32 cellular contexts compared by ENCODE assay signal in genomic region chr14:105917933-105918436, GRCh38.
DNase-seq lines count a peak whose midpoint lies in the region; ATAC-seq, FAIRE-seq and TF ChIP-seq lines count a peak whose summit lies in the region.
"Had no signal": no experiment of that assay in that cellular context is flagged by ENCODE, and none has a peak within 500 bp of the region (broad histone marks: within the 10 kb centered on the region; RNA-seq: fewer than 3 reads in every experiment).

No MANE protein-coding gene starts in this region.

- TF ChIP-seq POLR2A in right lobe of liver (IDR thresholded peaks at IDR 0.05): no peak
- TF ChIP-seq POLR2A in HepG2 (IDR thresholded peaks at IDR 0.05; ENCODE audit: insufficient read depth in 1 of 2, low read depth in 2 of 2, low read length in 2 of 2): no peak

- H3K4me2 ChIP-seq in HepG2 (ENCODE audit: low read depth, low read length): no peak overlapping the region
- H3K4me2 ChIP-seq: neural progenitor cell, SK-N-SH had no signal

- H3K27ac ChIP-seq in right lobe of liver (no peak overlapping the region), HepG2 (ENCODE audit: extremely low read length, insufficient read depth, low read length) (no peak overlapping the region)
- H3K27ac ChIP-seq: breast epithelium, GM23248, HL-60, neural progenitor cell, stomach, thyroid gland had no signal

- no peak overlapping the region for H2AFZ ChIP-seq in HepG2 (ENCODE audit: low read length)
- H2AFZ ChIP-seq: GM23248, neural progenitor cell had no signal

- intact Hi-C loops in right lobe of liver (cut with DNase I): no loop called here
- intact Hi-C loops in HepG2 (cut with micrococcal nuclease; ENCODE audit: unreplicated experiment): no loop called here
- intact Hi-C loops in Calu3 (cut with micrococcal nuclease; ENCODE audit: unreplicated experiment): no loop called here

- BruUV-seq in HepG2 (replicated peaks; lab: Mats Ljungman, UMichigan) (no TSS peak), Calu3 (replicated peaks; lab: Mats Ljungman, UMichigan) (no TSS peak)

- H3K4me3 Mint-ChIP-seq in chondrocyte (ENCODE audit: unreplicated experiment): no peak overlapping the region
- H3K4me3 Mint-ChIP-seq in memory B cell: peak overlapping the region; percentile 86
- H3K4me3 Mint-ChIP-seq in Calu3 (ENCODE audit: low read depth, unreplicated experiment): no peak overlapping the region
- H3K4me3 Mint-ChIP-seq: activated CD4-positive, alpha-beta T cell treated with anti-CD3 and anti-CD28 coated beads for 36 hours; activated naive CD4-positive, alpha-beta T cell treated with anti-CD3 and anti-CD28 coated beads, Interleukin-2, amount 10 ng/mL, durations not matched to agents 7 days and 5 days; activated T-cell treated with anti-CD3 and anti-CD28 coated beads, Interleukin-2, amount 50 U/mL, for 4 hours; HFFc6; neural progenitor cell; T-helper 17 cell had no signal

- H4K20me1 ChIP-seq in HepG2 (ENCODE audit: insufficient read depth, low read length): no peaks in the 10 kb centered on the region

- DNase-seq in right lobe of liver: peak; percentile 13 to 40 (median 23)
- no peak for DNase-seq in HepG2 (ENCODE audit: low spot score)
- DNase-seq in chondrocyte (ENCODE audit: low spot score): peak; percentile 86
- DNase-seq in memory B cell (ENCODE audit: low spot score in 2 of 2): no peak
- no peak for DNase-seq in Calu3
- DNase-seq in SHP77 treated with DMSO at 0.1 percent for 48 hours (lab: John Stamatoyannopoulos, UW): no peak
- DNase-seq in activated T-cell treated with anti-CD3 and anti-CD28 coated beads for 4 hours: no peak
- DNase-seq in germinal center (ENCODE audit: low spot score): no peak
- DNase-seq: activated CD4-positive, alpha-beta T cell treated with anti-CD3 and anti-CD28 coated beads for 36 hours; activated CD8-positive, alpha-beta memory T cell treated with anti-CD3 and anti-CD28 coated beads for 24 hours; activated naive CD4-positive, alpha-beta T cell treated with anti-CD3 and anti-CD28 coated beads, Interleukin-2, amount 10 ng/mL, durations not matched to agents 7 days and 5 days; activated T-cell treated with anti-CD3 and anti-CD28 coated beads, Interleukin-2, amount 50 U/mL, for 4 hours; amygdala; BE2C; DMS53; effector memory CD4-positive, alpha-beta T cell; GM23248; HFFc6; islet precursor cell; Kasumi-1; NCI-H1436; NCI-H774; RPMI8226; SK-N-SH; stomach; T-helper 17 cell; thyroid gland had no signal

- 42% methylated on average over 4 of the region's 10 CpGs for WGBS in right lobe of liver (ENCODE audit: insufficient coverage, low coverage, low lambda C conversion rate, missing lambda C conversion rate)
- 7% methylated on average over 9 of the region's 10 CpGs for WGBS in HepG2 (ENCODE audit: low lambda C conversion rate)

- H3K27me3 ChIP-seq in right lobe of liver: no peaks in the 10 kb centered on the region
- peaks cover 0 to 3% of the 10 kb centered on the region in 2 experiments; a peak in 2 of 5 replicates for H3K27me3 ChIP-seq in HepG2 (ENCODE audit: control insufficient read depth in 1 of 2, insufficient read depth in 2 of 2, low read length in 2 of 2)
- H3K27me3 ChIP-seq: BE2C, breast epithelium, neural progenitor cell, thyroid gland had no signal

- no peak overlapping the region for H3K9ac ChIP-seq in HepG2 (ENCODE audit: insufficient read depth, low read depth, low read length)
- H3K9ac ChIP-seq: GM23248, neural progenitor cell, SK-N-SH had no signal

- POLR2A ChIA-PET in HepG2 (lab: Yijun Ruan, JAX): no interaction called here

- H3K4me3 ChIP-seq in right lobe of liver (no peak overlapping the region), HepG2 (replicated peaks in 1 of 3; ENCODE audit: insufficient read depth in 1 of 3, low read depth in 2 of 3, low read length in 3 of 3) (no peak overlapping the region)
- H3K4me3 ChIP-seq: breast epithelium, GM23248, neural progenitor cell, stomach, thyroid gland had no signal

- no peaks in the 10 kb centered on the region for H3K9me3 ChIP-seq in right lobe of liver
- H3K9me3 ChIP-seq in HepG2 (ENCODE audit: low read length): no peaks in the 10 kb centered on the region
- H3K9me3 ChIP-seq: BE2C, SK-N-SH, thyroid gland had no signal

- no peaks in the 10 kb centered on the region for H3K4me1 ChIP-seq in right lobe of liver
- H3K4me1 ChIP-seq in HepG2 (ENCODE audit: insufficient read depth, low read length): no peaks in the 10 kb centered on the region
- H3K4me1 ChIP-seq: BE2C, breast epithelium, neural progenitor cell, stomach, thyroid gland had no signal

- no peak for TF ChIP-seq RAD21 in HepG2 (CRISPR knock-in tag; IDR thresholded peaks at IDR 0.05)

- no peak for FAIRE-seq in HepG2 (lab: Jason Lieb, UNC)
- FAIRE-seq: colon, GM18507 had no signal

- H3K27ac Mint-ChIP-seq in chondrocyte (ENCODE audit: unreplicated experiment) (no peak overlapping the region), memory B cell (peak overlapping the region; percentile 55), Calu3 (ENCODE audit: unreplicated experiment) (no peak overlapping the region)
- H3K27ac Mint-ChIP-seq: activated CD4-positive, alpha-beta T cell treated with anti-CD3 and anti-CD28 coated beads for 36 hours; activated naive CD4-positive, alpha-beta T cell treated with anti-CD3 and anti-CD28 coated beads, Interleukin-2, amount 10 ng/mL, durations not matched to agents 7 days and 5 days; HFFc6; neural progenitor cell; T-helper 17 cell had no signal

- H3K4me1 Mint-ChIP-seq in chondrocyte (ENCODE audit: low read depth): no peaks in the 10 kb centered on the region
- peaks cover 6% of the 10 kb centered on the region for H3K4me1 Mint-ChIP-seq in memory B cell
- no peaks in the 10 kb centered on the region for H3K4me1 Mint-ChIP-seq in Calu3 (ENCODE audit: low read depth, unreplicated experiment)
- H3K4me1 Mint-ChIP-seq: activated CD4-positive, alpha-beta T cell treated with anti-CD3 and anti-CD28 coated beads for 36 hours; activated naive CD4-positive, alpha-beta T cell treated with anti-CD3 and anti-CD28 coated beads, Interleukin-2, amount 10 ng/mL, durations not matched to agents 7 days and 5 days; neural progenitor cell; T-helper 17 cell had no signal

- H3K27me3 Mint-ChIP-seq in chondrocyte (ENCODE audit: low read depth) (no peaks in the 10 kb centered on the region), memory B cell (no peaks in the 10 kb centered on the region), Calu3 (ENCODE audit: unreplicated experiment) (peaks cover 75% of the 10 kb centered on the region)

- H3K9me3 Mint-ChIP-seq in chondrocyte (ENCODE audit: low read depth) (peaks cover 50% of the 10 kb centered on the region), memory B cell (no peaks in the 10 kb centered on the region), Calu3 (ENCODE audit: low read depth, unreplicated experiment) (no peaks in the 10 kb centered on the region)

- no peaks in the 10 kb centered on the region for H3K79me2 ChIP-seq in HepG2 (ENCODE audit: insufficient read depth, low read length)

- in situ Hi-C loops in HepG2 (cut with HindIII; ENCODE audit: extremely low pct_ligation_motif_present, low pct_unique_long_range_greater_than_20kb): no loop called here

- CTCF ChIA-PET in HepG2 (lab: Yijun Ruan, JAX; ENCODE audit: low intra/inter-chr PET ratio, low total read pairs) (no interaction called here), Calu3 (lab: Charles Lee) (no interaction called here)

- ATAC-seq in right lobe of liver (peak in 1 of 4 donors; percentile 7), HepG2 (no peak), memory B cell (ENCODE audit: low read depth) (no peak)
- ATAC-seq: activated CD4-positive, alpha-beta T cell treated with anti-CD3 and anti-CD28 coated beads for 36 hours; activated T-cell treated with anti-CD3 and anti-CD28 coated beads, Interleukin-2, amount 50 U/mL, for 4 hours; T-helper 17 cell had no signal

- TF ChIP-seq EP300 in HepG2 (IDR thresholded peaks at IDR 0.05; ENCODE audit: low read depth in 2 of 2, low read length in 2 of 2) (no peak), HepG2 (CRISPR knock-in tag; IDR thresholded peaks at IDR 0.05; ENCODE audit: borderline replicate concordance) (no peak)

- H3K36me3 ChIP-seq in right lobe of liver (no peaks in the 10 kb centered on the region), HepG2 (replicated peaks in 1 of 2; ENCODE audit: control insufficient read depth in 1 of 2, insufficient read depth in 2 of 2, low read length in 2 of 2) (no peaks in the 10 kb centered on the region)
- H3K36me3 ChIP-seq: BE2C, breast epithelium, neural progenitor cell, stomach, thyroid gland had no signal

- no peak for TF ChIP-seq CTCF in right lobe of liver (IDR thresholded peaks at IDR 0.05)
- TF ChIP-seq CTCF in HepG2 (CRISPR knock-in tag; IDR thresholded peaks at IDR 0.05): no peak
- TF ChIP-seq CTCF in chondrocyte (IDR thresholded peaks at IDR 0.05): no peak
- no peak for TF ChIP-seq CTCF in Calu3 (IDR thresholded peaks at IDR 0.05; ENCODE audit: unreplicated experiment)

- no peaks in the 10 kb centered on the region for H3K36me3 Mint-ChIP-seq in chondrocyte (ENCODE audit: low read depth)
- peaks cover 21% of the 10 kb centered on the region for H3K36me3 Mint-ChIP-seq in memory B cell
- H3K36me3 Mint-ChIP-seq in Calu3 (ENCODE audit: insufficient read depth, unreplicated experiment): no peaks in the 10 kb centered on the region
- H3K36me3 Mint-ChIP-seq: activated naive CD4-positive, alpha-beta T cell treated with anti-CD3 and anti-CD28 coated beads, Interleukin-2, amount 10 ng/mL, durations not matched to agents 7 days and 5 days; neural progenitor cell had no signal

TF ChIP-seq in HepG2, 621 proteins besides CTCF, POLR2A, EP300 and RAD21:
- TF ChIP-seq ZNF839 (CRISPR knock-in tag; IDR thresholded peaks at IDR 0.05; ENCODE audit: borderline replicate concordance) (no peak), POLR2AphosphoS5 (IDR thresholded peaks at IDR 0.05; ENCODE audit: low read depth, low read length) (no peak), NRL (CRISPR knock-in tag; IDR thresholded peaks at IDR 0.05; ENCODE audit: borderline replicate concordance) (no peak), ONECUT2 (CRISPR knock-in tag; IDR thresholded peaks at IDR 0.05) (no peak), ATF7-NPFF (CRISPR knock-in tag; IDR thresholded peaks at IDR 0.05; ENCODE audit: low read depth) (no peak), HOXD1 (CRISPR knock-in tag; IDR thresholded peaks at IDR 0.05) (no peak)

Comparison
In these comparisons a context has a peak if more than half of its experiments do, and no peak if none do; other contexts are left out.
1. DNase-seq: peak in right lobe of liver (3 of 3) and chondrocyte (single experiment); none in HepG2 (single experiment), memory B cell (0 of 2), Calu3 (single experiment), SHP77 treated with DMSO at 0.1 percent for 48 hours (single experiment), activated T-cell treated with anti-CD3 and anti-CD28 coated beads for 4 hours (single experiment) and germinal center (single experiment).